In genomic region chrX:49322266-49322665, GRCh38 we compare ENCODE assay signal across 4 cellular contexts. TPM values are rescaled to one million over a fixed set of nuclear protein-coding genes. Genes with fewer than 3 reads are reported as not detected.
"Had no signal": no experiment of that assay in that cellular context is flagged by ENCODE, and none has a peak within 500 bp of the region (broad histone marks: within the 10 kb centered on the region; RNA-seq: fewer than 3 reads in every experiment).

No MANE protein-coding gene starts in this region.

RNA-seq across cellular contexts. Expression of gene GAGE12J, which starts 0.4 kb away (rescaled TPM):
- total RNA-seq: LHCN-M2, M059J, MCF 10A, NCI-H460 had no signal

RNA-seq across cellular contexts. Expression of gene GAGE13, which starts 9.1 kb away (rescaled TPM):
- total RNA-seq: LHCN-M2, M059J, MCF 10A, NCI-H460 had no signal

RNA-seq across cellular contexts. Expression of gene GAGE10, which starts 18.8 kb away (rescaled TPM):
- total RNA-seq: LHCN-M2, M059J, MCF 10A, NCI-H460 had no signal

RNA-seq across cellular contexts. Expression of gene FOXP3, which starts 57.8 kb away (rescaled TPM):
- total RNA-seq: LHCN-M2 had no signal
